15 cellular contexts compared by ENCODE assay signal in genomic region chr3:186194451-186194811, GRCh38.
DNase-seq lines count a peak whose midpoint lies in the region; ATAC-seq and TF ChIP-seq lines count a peak whose summit lies in the region.
"Had no signal": no experiment of that assay in that cellular context is flagged by ENCODE, and none has a peak within 500 bp of the region (broad histone marks: within the 10 kb centered on the region; RNA-seq: fewer than 3 reads in every experiment).

No MANE protein-coding gene starts in this region.

- DNase-seq in activated B cell treated with CpG ODN at 0.5 μM for 24 hours (no peak), trophoblast cell (no peak), COLO668 (lab: John Stamatoyannopoulos, UW; ENCODE audit: unreplicated experiment) (no peak), SK-N-DZ (ENCODE audit: low spot score) (no peak)
- no peak for DNase-seq in stimulated activated CD4-positive, alpha-beta T cell treated with anti-CD3 and anti-CD28 coated beads, Interleukin-4, amount 100 ng/mL, for 1 hour
- DNase-seq: activated effector memory CD4-positive, alpha-beta T cell treated with anti-CD3 and anti-CD28 coated beads, Interleukin-2, amount 50 U/mL, for 16 hours; DMS153; HFFc6; hypothalamus; SW 1271 had no signal

- H3K18ac ChIP-seq in trophoblast cell (ENCODE audit: low read length): no peak overlapping the region

- no peak overlapping the region for H3K23ac ChIP-seq in trophoblast cell (ENCODE audit: low read length)

- no peaks in the 10 kb centered on the region for H3K79me1 ChIP-seq in trophoblast cell (ENCODE audit: low read length)

- H3K9me3 Mint-ChIP-seq in activated B cell treated with CpG ODN at 0.5 μM for 24 hours: no peaks in the 10 kb centered on the region
- H3K9me3 Mint-ChIP-seq: HFFc6; stimulated activated effector memory CD8-positive, alpha-beta T cell treated with anti-CD3 and anti-CD28 coated beads, Interleukin-12 subunit alpha, Interleukin-12 subunit beta, amount 100 ng/mL, for 72 hours had no signal

- intact Hi-C loops in activated B cell treated with CpG ODN at 0.5 μM for 24 hours (cut with micrococcal nuclease): no loop called here

- H4K8ac ChIP-seq in trophoblast cell (ENCODE audit: low read depth, low read length): no peak overlapping the region

- no peak overlapping the region for H2BK120ac ChIP-seq in trophoblast cell (ENCODE audit: insufficient read depth, low read length, poor library complexity)

- H3K27me3 Mint-ChIP-seq in activated B cell treated with CpG ODN at 0.5 μM for 24 hours: peaks cover 12% of the 10 kb centered on the region

- CTCF ChIA-PET in activated B cell treated with CpG ODN at 0.5 μM for 24 hours (lab: Charles Lee): no interaction called here

- H4K91ac ChIP-seq in trophoblast cell (ENCODE audit: low read depth, low read length): no peak overlapping the region

- H3K4me3 ChIP-seq in iPS-18c (ENCODE audit: insufficient read depth, low read depth, low read length): peak overlapping the region; percentile 59; the same call in 1 of the 2 replicates
- no peak overlapping the region for H3K4me3 ChIP-seq in trophoblast cell (ENCODE audit: low read depth, low read length)
- H3K4me3 ChIP-seq: BLaER1 had no signal

- peak overlapping the region; percentile 48 for H3K9ac ChIP-seq in ES-I3 (ENCODE audit: low read depth, low read length)
- H3K9ac ChIP-seq in trophoblast cell (ENCODE audit: low read length): no peak overlapping the region
- H3K9ac ChIP-seq: BLaER1 had no signal

- H3K27ac ChIP-seq in trophoblast cell (ENCODE audit: low read depth, low read length): no peak overlapping the region
- H3K27ac ChIP-seq: BLaER1, breast epithelium had no signal

- POLR2A ChIA-PET in activated B cell treated with CpG ODN at 0.5 μM for 24 hours (lab: Charles Lee): no interaction called here

- H4K12ac ChIP-seq in trophoblast cell (ENCODE audit: low read depth, low read length): no peak overlapping the region

- H3K4me1 Mint-ChIP-seq in activated B cell treated with CpG ODN at 0.5 μM for 24 hours: peaks cover 6% of the 10 kb centered on the region
- H3K4me1 Mint-ChIP-seq: stimulated activated effector memory CD8-positive, alpha-beta T cell treated with anti-CD3 and anti-CD28 coated beads, Interleukin-12 subunit alpha, Interleukin-12 subunit beta, amount 100 ng/mL, for 72 hours had no signal

- H3K27ac Mint-ChIP-seq in activated B cell treated with CpG ODN at 0.5 μM for 24 hours: no peak overlapping the region
- H3K27ac Mint-ChIP-seq: HFFc6; stimulated activated effector memory CD8-positive, alpha-beta T cell treated with anti-CD3 and anti-CD28 coated beads, Interleukin-12 subunit alpha, Interleukin-12 subunit beta, amount 100 ng/mL, for 72 hours had no signal

- H2BK5ac ChIP-seq in trophoblast cell (ENCODE audit: low read depth, low read length, poor library complexity): no peak overlapping the region

- no peak for TF ChIP-seq CTCF in activated B cell treated with CpG ODN at 0.5 μM for 24 hours (IDR thresholded peaks at IDR 0.05)

- no peak overlapping the region for H2BK12ac ChIP-seq in trophoblast cell (ENCODE audit: low read length)

- ATAC-seq in activated B cell treated with CpG ODN at 0.5 μM for 24 hours (ENCODE audit: low read depth): no peak
- ATAC-seq: stimulated activated effector memory CD8-positive, alpha-beta T cell treated with anti-CD3 and anti-CD28 coated beads, Interleukin-12 subunit alpha, Interleukin-12 subunit beta, amount 100 ng/mL, for 72 hours had no signal

- no CpG with 5 or more reads among the region's 10 CpGs for WGBS in trophoblast cell (ENCODE audit: extremely low coverage, insufficient coverage, insufficient read length)

- H3K36me3 ChIP-seq in ES-I3 (ENCODE audit: insufficient read depth, low read length) (no peaks in the 10 kb centered on the region), trophoblast cell (ENCODE audit: control insufficient read depth in 1 of 2, insufficient read depth in 2 of 2, low read length in 2 of 2) (no peaks in the 10 kb centered on the region)
- H3K36me3 ChIP-seq: breast epithelium had no signal

- H3K9me3 ChIP-seq in ES-I3 (ENCODE audit: control insufficient read depth, insufficient read depth, low read length): no peaks in the 10 kb centered on the region
- H3K9me3 ChIP-seq in iPS-18c (ENCODE audit: control insufficient read depth, insufficient read depth, low read length): no peaks in the 10 kb centered on the region
- H3K9me3 ChIP-seq in trophoblast cell (ENCODE audit: insufficient read depth, low read depth, low read length): no peaks in the 10 kb centered on the region
- H3K9me3 ChIP-seq: breast epithelium had no signal

- no peak overlapping the region for H3K4ac ChIP-seq in trophoblast cell (ENCODE audit: low read depth, low read length)

- H3K4me2 ChIP-seq in trophoblast cell (ENCODE audit: low read length): peak overlapping the region; percentile 90
- H3K4me2 ChIP-seq: BLaER1 had no signal

- H3K79me2 ChIP-seq in trophoblast cell (ENCODE audit: control insufficient read depth, insufficient read depth, low read length, poor library complexity): no peaks in the 10 kb centered on the region

- H2AFZ ChIP-seq in trophoblast cell (ENCODE audit: insufficient read depth, low read length, poor library complexity): no peak overlapping the region

- H3K14ac ChIP-seq in trophoblast cell (ENCODE audit: low read length): no peak overlapping the region

- H3K27me3 ChIP-seq in trophoblast cell (ENCODE audit: insufficient read depth, low read length): peaks cover 20% of the 10 kb centered on the region

- H2AK5ac ChIP-seq in trophoblast cell (ENCODE audit: low read length): no peak overlapping the region

- H3K4me1 ChIP-seq in ES-I3 (ENCODE audit: insufficient read depth, low read length): no peaks in the 10 kb centered on the region
- H3K4me1 ChIP-seq in trophoblast cell (ENCODE audit: control insufficient read depth in 1 of 2, insufficient read depth in 2 of 2, low read length in 2 of 2): peaks cover 5 to 12% of the 10 kb centered on the region in 2 experiments
- H3K4me1 ChIP-seq: BLaER1, breast epithelium had no signal

- H3K4me3 Mint-ChIP-seq in activated B cell treated with CpG ODN at 0.5 μM for 24 hours: peak overlapping the region; percentile 41
- H3K4me3 Mint-ChIP-seq: HFFc6; stimulated activated effector memory CD8-positive, alpha-beta T cell treated with anti-CD3 and anti-CD28 coated beads, Interleukin-12 subunit alpha, Interleukin-12 subunit beta, amount 100 ng/mL, for 72 hours had no signal

- no peaks in the 10 kb centered on the region for H3K36me3 Mint-ChIP-seq in activated B cell treated with CpG ODN at 0.5 μM for 24 hours (ENCODE audit: low read depth)
- H3K36me3 Mint-ChIP-seq: stimulated activated effector memory CD8-positive, alpha-beta T cell treated with anti-CD3 and anti-CD28 coated beads, Interleukin-12 subunit alpha, Interleukin-12 subunit beta, amount 100 ng/mL, for 72 hours had no signal
